ENCODE assay signal across 20 cellular contexts in genomic region chr3:99529265-99529664, GRCh38.
"Had no signal": no experiment of that assay in that cellular context is flagged by ENCODE, and none has a peak within 500 bp of the region (broad histone marks: within the 10 kb centered on the region; RNA-seq: fewer than 3 reads in every experiment).

No MANE protein-coding gene starts in this region.

- H3K36me3 Mint-ChIP-seq: naive B cell, type B pancreatic cell had no signal

- H3K27me3 ChIP-seq: colonic mucosa, esophagus squamous epithelium, foreskin keratinocyte, hepatocyte, right atrium auricular region, stomach had no signal

- DNase-seq: colonic mucosa; dermis blood vessel endothelial cell; esophagus squamous epithelium; foreskin keratinocyte; head of caudate nucleus; left colon; left ventricle myocardium superior; mesendoderm; naive B cell; occipital lobe; small intestine; stimulated activated CD4-positive, alpha-beta T cell treated with anti-CD3 and anti-CD28 coated beads, Interleukin-12 subunit alpha, Interleukin-12 subunit beta, amount 100 ng/mL, for 4 hours; stimulated activated naive CD4-positive, alpha-beta T cell; stomach; substantia nigra had no signal

- ATAC-seq: foreskin keratinocyte, left colon, left ventricle myocardium superior had no signal

- H3K4me1 Mint-ChIP-seq: naive B cell had no signal

- H3K9me3 Mint-ChIP-seq: nephron, type B pancreatic cell had no signal

- H3K4me3 Mint-ChIP-seq: naive B cell, nephron, type B pancreatic cell had no signal

- H3K4me3 ChIP-seq: colonic mucosa, esophagus squamous epithelium, hepatocyte, lung, right atrium auricular region, stomach had no signal

- H3K27ac ChIP-seq: colonic mucosa, esophagus squamous epithelium, foreskin keratinocyte, hepatocyte, right atrium auricular region, stomach had no signal

- H3K36me3 ChIP-seq: colonic mucosa, esophagus squamous epithelium, right atrium auricular region, stomach had no signal

- H3K4me1 ChIP-seq: colonic mucosa, esophagus squamous epithelium, right atrium auricular region, stomach had no signal

- H3K27ac Mint-ChIP-seq: naive B cell, nephron, type B pancreatic cell had no signal

- H3K9me3 ChIP-seq: colonic mucosa, esophagus squamous epithelium, right atrium auricular region, stomach had no signal
